ENCODE assay signal across 9 cellular contexts in the genomic region with DNA sequence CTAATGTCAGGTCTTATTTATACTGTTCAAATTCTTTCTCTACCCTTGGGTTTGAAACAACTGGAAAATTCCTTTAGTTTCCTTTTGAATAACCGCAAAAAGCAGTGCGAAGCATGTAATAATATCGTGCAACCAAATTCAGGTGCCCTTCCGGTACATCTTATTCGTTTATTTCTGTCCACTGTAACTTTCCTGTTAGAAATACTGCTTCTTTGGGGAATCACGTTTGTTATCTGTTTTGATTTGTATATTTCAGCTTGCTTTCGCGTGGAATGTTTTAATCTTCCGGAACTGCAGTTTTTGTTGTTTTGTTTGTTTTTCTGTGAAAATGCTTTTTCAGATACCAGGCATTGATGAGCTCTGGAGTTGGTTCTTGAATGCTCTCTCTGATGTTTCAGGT. TPM values are rescaled to one million over a fixed set of nuclear protein-coding genes. Genes with fewer than 3 reads are reported as not detected.
A peak's percentile ranks its signal among the peaks of the same experiment; 100 is the strongest.
DNase-seq lines count a peak whose midpoint lies in the region; ATAC-seq, FAIRE-seq and TF ChIP-seq lines count a peak whose summit lies in the region.
"Had no signal": no experiment of that assay in that cellular context is flagged by ENCODE, and none has a peak within 500 bp of the region (broad histone marks: within the 10 kb centered on the region; RNA-seq: fewer than 3 reads in every experiment).

No MANE protein-coding gene starts in this region.

- CTCF ChIA-PET in PC-3 (lab: Charles Lee), result no interaction called here
- CTCF ChIA-PET in endothelial cell of umbilical vein (lab: Charles Lee), result no interaction called here

- no peaks in the 10 kb centered on the region for H3K9me2 ChIP-seq in PC-3 (replicated peaks; ENCODE audit: low read length)

- no peak for TF ChIP-seq POLR2A in endothelial cell of umbilical vein (IDR thresholded peaks at IDR 0.05; ENCODE audit: low read depth, low read length)

- no peaks in the 10 kb centered on the region for H3K9me1 ChIP-seq in endothelial cell of umbilical vein (replicated peaks; ENCODE audit: control insufficient read depth, extremely low read depth, insufficient read depth, low read length)

- H3K27me3 ChIP-seq in PC-3 (ENCODE audit: low read length) (no peaks in the 10 kb centered on the region), endothelial cell of umbilical vein (ENCODE audit: control insufficient read depth in 2 of 2, insufficient read depth in 2 of 2, low read length in 2 of 2) (no peaks in the 10 kb centered on the region)

- BruUV-seq in PC-3 (replicated peaks; lab: Mats Ljungman, UMichigan), result no TSS peak
- no TSS peak for BruUV-seq in endothelial cell of umbilical vein (replicated peaks; lab: Mats Ljungman, UMichigan)

- peak overlapping the region; percentile 94 for H3K9ac ChIP-seq in PC-3 (ENCODE audit: low read length)
- peak overlapping the region; percentile 94 for H3K9ac ChIP-seq in endothelial cell of umbilical vein (replicated peaks; ENCODE audit: extremely low read depth, insufficient read depth, low read length)

- peaks cover 11% of the 10 kb centered on the region for H3K36me3 ChIP-seq in PC-3 (ENCODE audit: low read depth, low read length)
- no peaks in the 10 kb centered on the region for H3K36me3 ChIP-seq in endothelial cell of umbilical vein (ENCODE audit: control insufficient read depth in 2 of 2, extremely low read depth in 1 of 2, insufficient read depth in 2 of 2, low read length in 2 of 2)

- POLR2A ChIA-PET in PC-3 (lab: Charles Lee; ENCODE audit: unreplicated experiment) (interaction anchor here (0.7 kb wide), 1 partner anchor 680 kb away, joined by 3 read pairs; no protein-coding TSS in a partner anchor), endothelial cell of umbilical vein (lab: Charles Lee) (no interaction called here)

- no peak for ATAC-seq in PC-3
- ATAC-seq in omental fat pad (ENCODE audit: low FRiP score), result no peak
- ATAC-seq in HG02610 (IDR thresholded peaks at IDR 0.05; ENCODE audit: unreplicated experiment), result no peak

- FAIRE-seq in endothelial cell of umbilical vein (lab: Jason Lieb, UNC), result no peak

- H3F3A ChIP-seq in PC-3 (ENCODE audit: low read length, unreplicated experiment), result no peaks in the 10 kb centered on the region

- H2AFZ ChIP-seq in PC-3 (ENCODE audit: low read length) (peak overlapping the region; percentile 91), endothelial cell of umbilical vein (ENCODE audit: low read depth, low read length) (no peak overlapping the region)

- H4K20me1 ChIP-seq in PC-3 (ENCODE audit: low read length) (no peaks in the 10 kb centered on the region), endothelial cell of umbilical vein (replicated peaks; ENCODE audit: control insufficient read depth, extremely low read depth, insufficient read depth, low read length) (no peaks in the 10 kb centered on the region)

- H3K4me2 ChIP-seq in PC-3 (ENCODE audit: low read length) (peak overlapping the region; percentile 90), endothelial cell of umbilical vein (ENCODE audit: insufficient read depth, low read length) (peak overlapping the region; percentile 97)

- H3K4me3 ChIP-seq in GM12864 (ENCODE audit: low read depth, low read length) (peak overlapping the region; percentile 80), PC-3 (ENCODE audit: low read length) (peak overlapping the region; percentile 94), endothelial cell of umbilical vein (replicated peaks in 1 of 3; ENCODE audit: insufficient read depth in 1 of 3, low read depth in 1 of 3, low read length in 3 of 3) (peak overlapping the region; percentile 51 to 96 (median 69))

- no peak overlapping the region; the same call in 1 of the 2 replicates for H3K27ac ChIP-seq in PC-3 (ENCODE audit: low read length)
- peak overlapping the region; percentile 58 for H3K27ac ChIP-seq in endothelial cell of umbilical vein (ENCODE audit: insufficient read depth, low read depth, low read length)

- intact Hi-C loops in PC-3 (cut with micrococcal nuclease) (no loop called here), endothelial cell of umbilical vein (cut with micrococcal nuclease) (no loop called here), posterior vena cava (cut with DNase I) (no loop called here)

- dilution Hi-C loops in endothelial cell of umbilical vein (cut with MboI; ENCODE audit: extremely low pct_ligation_motif_present, low sequenced_read_pairs), result no loop called here

- no peaks in the 10 kb centered on the region for H3K9me3 ChIP-seq in PC-3 (ENCODE audit: low read length)
- no peaks in the 10 kb centered on the region for H3K9me3 ChIP-seq in endothelial cell of umbilical vein (replicated peaks; ENCODE audit: control insufficient read depth, insufficient read depth, low read length)

- H3K79me2 ChIP-seq in PC-3 (ENCODE audit: low read length), result peaks cover 49% of the 10 kb centered on the region
- H3K79me2 ChIP-seq in endothelial cell of umbilical vein (ENCODE audit: control insufficient read depth, insufficient read depth, low read length), result peaks cover 38% of the 10 kb centered on the region

- H3K4me1 ChIP-seq in PC-3 (ENCODE audit: insufficient read depth, low read length), result no peaks in the 10 kb centered on the region; the same call in 1 of the 2 replicates
- peaks cover 5% of the 10 kb centered on the region for H3K4me1 ChIP-seq in endothelial cell of umbilical vein (ENCODE audit: control insufficient read depth, extremely low read depth, insufficient read depth, low read length)

- DNase-seq in GM12864 (ENCODE audit: low read depth) (no peak), PC-3 (peak; percentile 36), endothelial cell of umbilical vein (ENCODE audit: low read depth, low spot score) (peak; percentile 11), pons (ENCODE audit: low spot score) (peak; percentile 24), omental fat pad (ENCODE audit: low spot score) (no peak), posterior vena cava (ENCODE audit: low spot score) (no peak), SKM-1 treated with dmso at 0.1 percent for 144 hours (lab: John Stamatoyannopoulos, UW; ENCODE audit: unreplicated experiment) (no peak)
- DNase-seq: NCI-H226 had no signal

- TF ChIP-seq CTCF in GM12864 (IDR thresholded peaks at IDR 0.05; ENCODE audit: low read depth, low read length, missing control alignments) (no peak), PC-3 (conservative IDR thresholded peaks at IDR 0.05; ENCODE audit: low read depth, low read length) (no peak), endothelial cell of umbilical vein (IDR thresholded peaks at IDR 0.05; ENCODE audit: extremely low read depth in 1 of 2, insufficient read depth in 1 of 2, low read depth in 1 of 2, low read length in 2 of 2) (no peak), omental fat pad (IDR thresholded peaks at IDR 0.05) (no peak)

TF ChIP-seq in endothelial cell of umbilical vein, 7 proteins besides CTCF, POLR2A, EP300 and RAD21:
- TF ChIP-seq POLR2AphosphoS5 (IDR thresholded peaks at IDR 0.05; ENCODE audit: insufficient read depth, low read depth, low read length), result no peak
- no peak for TF ChIP-seq MYC (IDR thresholded peaks at IDR 0.05; ENCODE audit: low read depth, low read length)
- TF ChIP-seq JUN (IDR thresholded peaks at IDR 0.05; ENCODE audit: borderline replicate concordance, insufficient read depth, insufficient read length, low read depth), result no peak
- no peak for TF ChIP-seq EZH2 (IDR thresholded peaks at IDR 0.05; ENCODE audit: borderline replicate concordance, low read depth, low read length, severe bottlenecking)
- no peak for TF ChIP-seq FOS (IDR thresholded peaks at IDR 0.05; ENCODE audit: borderline replicate concordance, insufficient read depth, low read length)
- no peak for TF ChIP-seq MAX (IDR thresholded peaks at IDR 0.05; ENCODE audit: insufficient read depth, insufficient read length)
- TF ChIP-seq GATA2 (IDR thresholded peaks at IDR 0.05; ENCODE audit: insufficient read depth, insufficient read length, low read depth, low read length), result no peak
TF ChIP-seq in endothelial cell of umbilical vein: peak in this region for 0.

RNA-seq across cellular contexts. Expression of gene PHF6, which starts 1.2 kb away (rescaled TPM):
- total RNA-seq in PC-3 (2014; rRNA removed) (16.8 and 22.3 TPM in 2 replicates), endothelial cell of umbilical vein (31.1 and 32.3 TPM in 2 replicates), omental fat pad (10 to 100 TPM in 2 of 4 donors, 1 to 10 TPM in 2; 7.9 to 14.2 (median 9.7) TPM), posterior vena cava (10 to 100 TPM; 15.5 to 15.9 TPM)
- 3.1 and 4.9 TPM in 2 replicates for polyA plus RNA-seq in endothelial cell of umbilical vein
- polyA plus RNA-seq in endothelial cell of umbilical vein (2011; cell fraction: cytosol; rRNA removed), result 6.7 and 6.8 TPM in 2 replicates
- 8.7 and 12.8 TPM in 2 replicates for polyA plus RNA-seq in endothelial cell of umbilical vein (2011; cell fraction: nucleus; rRNA removed)
- 22.5 and 28.0 TPM in 2 replicates for polyA plus RNA-seq in endothelial cell of umbilical vein (2012)
- polyA minus RNA-seq in endothelial cell of umbilical vein, result 13.3 and 14.1 TPM in 2 replicates
- 12.8 TPM for polyA minus RNA-seq in endothelial cell of umbilical vein (2011; cell fraction: cytosol; rRNA and poly(A)+ RNA removed)
- polyA minus RNA-seq in endothelial cell of umbilical vein (2011; cell fraction: nucleus; rRNA and poly(A)+ RNA removed), result 8.5 and 13.0 TPM in 2 replicates

Comparison
In these comparisons a context has a peak if more than half of its experiments do, and no peak if none do; other contexts are left out.
1. DNase-seq: peak in PC-3 (single experiment), endothelial cell of umbilical vein (single experiment) and pons (single experiment); none in GM12864 (single experiment), omental fat pad (single experiment), posterior vena cava (single experiment) and SKM-1 treated with dmso at 0.1 percent for 144 hours (single experiment).
2. Peak in every context shown above with its lines, with median percentiles within 50 percentile points of each other: H3K4me3 ChIP-seq.